In genomic region chr13:109144693-109145437, GRCh38 we compare ENCODE assay signal across 15 cellular contexts.
DNase-seq lines count a peak whose midpoint lies in the region; ATAC-seq, FAIRE-seq and TF ChIP-seq lines count a peak whose summit lies in the region.
"Had no signal": no experiment of that assay in that cellular context is flagged by ENCODE, and none has a peak within 500 bp of the region (broad histone marks: within the 10 kb centered on the region; RNA-seq: fewer than 3 reads in every experiment).

No MANE protein-coding gene starts in this region.

- no peak for FAIRE-seq in A549 (lab: Jason Lieb, UNC)
- FAIRE-seq: urothelium cell line had no signal

- no peaks in the 10 kb centered on the region for H3K27me3 Mint-ChIP-seq in glutamatergic neuron (ENCODE audit: unreplicated experiment)

- H3K36me3 Mint-ChIP-seq in glutamatergic neuron (ENCODE audit: unreplicated experiment) = peaks cover 10% of the 10 kb centered on the region
- H3K36me3 Mint-ChIP-seq: activated naive CD4-positive, alpha-beta T cell treated with anti-CD3 and anti-CD28 coated beads, Interleukin-2, amount 50 U/mL, for 24 hours had no signal

- H3K27ac Mint-ChIP-seq in glutamatergic neuron (ENCODE audit: unreplicated experiment) = no peak overlapping the region
- H3K27ac Mint-ChIP-seq: T-helper 17 cell had no signal

- H3K4me3 Mint-ChIP-seq in glutamatergic neuron (ENCODE audit: unreplicated experiment) = no peak overlapping the region
- H3K4me3 Mint-ChIP-seq: activated naive CD4-positive, alpha-beta T cell treated with anti-CD3 and anti-CD28 coated beads, Interleukin-2, amount 50 U/mL, for 24 hours; T-helper 17 cell had no signal

- TF ChIP-seq CTCF in A549 (IDR thresholded peaks at IDR 0.05) (no peak), glutamatergic neuron (IDR thresholded peaks at IDR 0.05; ENCODE audit: partially characterized antibody, unreplicated experiment) (no peak), colonic mucosa (IDR thresholded peaks at IDR 0.05) (no peak)

- intact Hi-C loops in colonic mucosa (cut with DNase I) = loop anchor here (5.0 kb wide), 1 partner anchor 647 kb away; no protein-coding TSS in a partner anchor

- peak overlapping the region; percentile 21 to 96 for H3K27ac ChIP-seq in A549
- H3K27ac ChIP-seq in colonic mucosa = no peak overlapping the region
- H3K27ac ChIP-seq: neutrophil had no signal

- H3K36me3 ChIP-seq in colonic mucosa = no peaks in the 10 kb centered on the region
- H3K36me3 ChIP-seq: neutrophil had no signal

- H3K9me3 ChIP-seq in A549 (no peaks in the 10 kb centered on the region), colonic mucosa (no peaks in the 10 kb centered on the region)
- H3K9me3 ChIP-seq: neutrophil had no signal

- TF ChIP-seq EP300 in A549 (IDR thresholded peaks at IDR 0.05) = no peak

- H3K4me2 ChIP-seq in A549 = peak overlapping the region; percentile 78; the same call in 2 of the 3 replicates

- no peak for TF ChIP-seq POLR2A in A549 (IDR thresholded peaks at IDR 0.05; ENCODE audit: low read length)

- CTCF ChIA-PET in A549 (lab: Yijun Ruan, JAX) = interaction anchor here (0.7 to 1.9 kb wide), 5 partner anchors 10 to 640 kb away, joined by 3 to 5 read pairs (median 4); no protein-coding TSS in a partner anchor

- peaks cover 3% of the 10 kb centered on the region for H3K9me3 Mint-ChIP-seq in glutamatergic neuron (ENCODE audit: unreplicated experiment)
- H3K9me3 Mint-ChIP-seq: activated naive CD4-positive, alpha-beta T cell treated with anti-CD3 and anti-CD28 coated beads, Interleukin-2, amount 50 U/mL, for 24 hours had no signal

- whole genome bisulfite sequencing in A549 (ENCODE audit: missing lambda C conversion rate) = 56% methylated on average over 5 of the region's 5 CpGs

- POLR2A ChIA-PET in A549 (lab: Yijun Ruan, JAX) = no interaction called here

- H3K4me3 ChIP-seq in A549 = no peak overlapping the region
- no peak overlapping the region for H3K4me3 ChIP-seq in colonic mucosa

- H3K27me3 ChIP-seq in colonic mucosa = no peaks in the 10 kb centered on the region

- H3K4me1 ChIP-seq in A549 (peaks cover 42% of the 10 kb centered on the region), colonic mucosa (no peaks in the 10 kb centered on the region)

- H3K4me1 Mint-ChIP-seq in glutamatergic neuron (ENCODE audit: low read depth, unreplicated experiment) = peaks cover 12% of the 10 kb centered on the region
- H3K4me1 Mint-ChIP-seq: activated naive CD4-positive, alpha-beta T cell treated with anti-CD3 and anti-CD28 coated beads, Interleukin-2, amount 50 U/mL, for 24 hours had no signal

- ATAC-seq in A549 (peak in 1 of 2 experiments; percentile 16; a peak in 3 of 6 replicates), GM19455 (IDR thresholded peaks at IDR 0.05; ENCODE audit: unreplicated experiment) (peak; percentile 17), HG03175 (IDR thresholded peaks at IDR 0.05; ENCODE audit: unreplicated experiment) (peak; percentile 16), HG03196 (IDR thresholded peaks at IDR 0.05; ENCODE audit: unreplicated experiment) (no peak), HG03095 (IDR thresholded peaks at IDR 0.05; ENCODE audit: unreplicated experiment) (no peak)

- no peak for TF ChIP-seq RAD21 in A549 (conservative IDR thresholded peaks at IDR 0.05 in 1 of 2, IDR thresholded peaks at IDR 0.05 in 1 of 2)

- DNase-seq in A549 (ENCODE audit: low read depth in 1 of 2, low spot score in 1 of 2) (no peak), amniotic epithelial cell (ENCODE audit: low read depth) (peak; percentile 83), glutamatergic neuron (no peak), colonic mucosa (no peak)
- DNase-seq: activated CD4-positive, CD25-positive, alpha-beta regulatory T cell treated with anti-CD3 and anti-CD28 coated beads, Interleukin-2, amount 50 U/mL, for 72 hours; activated CD8-positive, alpha-beta memory T cell treated with anti-CD3 and anti-CD28 coated beads, Interleukin-2, amount 50 U/mL, for 48 hours; effector CD4-positive, alpha-beta T cell; T-helper 17 cell had no signal

- H3K9ac ChIP-seq in colonic mucosa (ENCODE audit: low read depth in 2 of 2, low read length in 2 of 2) = no peak overlapping the region

TF ChIP-seq in A549, 52 proteins besides CTCF, POLR2A, EP300 and RAD21:
- TF ChIP-seq GATA3 (IDR thresholded peaks at IDR 0.05; ENCODE audit: borderline replicate concordance) (no peak), CEBPB (IDR thresholded peaks at IDR 0.05) (peak in 1 of 2 experiments; percentile 76; a peak in 2 of 4 replicates), HOXA7 (CRISPR knock-in tag; IDR thresholded peaks at IDR 0.05) (no peak), JUNB (IDR thresholded peaks at IDR 0.05) (no peak)
- TF ChIP-seq, protein P1, sequence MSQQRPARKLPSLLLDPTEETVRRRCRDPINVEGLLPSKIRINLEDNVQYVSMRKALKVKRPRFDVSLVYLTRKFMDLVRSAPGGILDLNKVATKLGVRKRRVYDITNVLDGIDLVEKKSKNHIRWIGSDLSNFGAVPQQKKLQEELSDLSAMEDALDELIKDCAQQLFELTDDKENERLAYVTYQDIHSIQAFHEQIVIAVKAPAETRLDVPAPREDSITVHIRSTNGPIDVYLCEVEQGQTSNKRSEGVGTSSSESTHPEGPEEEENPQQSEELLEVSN (IDR thresholded peaks at IDR 0.05; ENCODE audit: borderline replicate concordance, low read depth) = no peak

Comparison
In these comparisons a context has a peak if more than half of its experiments do, and no peak if none do; other contexts are left out.
1. ATAC-seq: peak in GM19455 (single experiment) and HG03175 (single experiment); none in HG03196 (single experiment) and HG03095 (single experiment).